In genomic region chr17:72136692-72137550, GRCh38 we compare ENCODE assay signal across 13 cellular contexts. TPM values are rescaled to one million over a fixed set of nuclear protein-coding genes. Genes with fewer than 3 reads are reported as not detected.
A peak's percentile ranks its signal among the peaks of the same experiment; 100 is the strongest.
DNase-seq lines count a peak whose midpoint lies in the region; ATAC-seq, FAIRE-seq and TF ChIP-seq lines count a peak whose summit lies in the region.
"Had no signal": no experiment of that assay in that cellular context is flagged by ENCODE, and none has a peak within 500 bp of the region (broad histone marks: within the 10 kb centered on the region; RNA-seq: fewer than 3 reads in every experiment).

No MANE protein-coding gene starts in this region.

- H3K4me3 Mint-ChIP-seq in activated CD8-positive, alpha-beta T cell treated with anti-CD3 and anti-CD28 coated beads, Interleukin-2, amount 10 ng/mL, durations not matched to agents 7 days and 5 days: no peak overlapping the region
- H3K4me3 Mint-ChIP-seq: stimulated activated naive CD8-positive, alpha-beta T cell treated with anti-CD3 and anti-CD28 coated beads, Interleukin-15, amount 100 ng/mL, for 72 hours had no signal

- H3K4me1 ChIP-seq in HepG2 (ENCODE audit: insufficient read depth, low read length) (no peaks in the 10 kb centered on the region), smooth muscle cell (ENCODE audit: low read depth) (no peaks in the 10 kb centered on the region)
- H3K4me1 ChIP-seq: psoas muscle had no signal

- H3K27ac ChIP-seq in HepG2 (ENCODE audit: extremely low read length, insufficient read depth, low read length): no peak overlapping the region
- no peak overlapping the region for H3K27ac ChIP-seq in smooth muscle cell (ENCODE audit: low read depth)
- H3K27ac ChIP-seq: psoas muscle had no signal

- CTCF ChIA-PET in HepG2 (lab: Yijun Ruan, JAX; ENCODE audit: low intra/inter-chr PET ratio, low total read pairs): no interaction called here
- CTCF ChIA-PET in activated CD8-positive, alpha-beta T cell treated with anti-CD3 and anti-CD28 coated beads, Interleukin-2, amount 10 ng/mL, durations not matched to agents 7 days and 5 days (lab: Charles Lee): no interaction called here

- H3K9me3 Mint-ChIP-seq in activated CD8-positive, alpha-beta T cell treated with anti-CD3 and anti-CD28 coated beads, Interleukin-2, amount 10 ng/mL, durations not matched to agents 7 days and 5 days (ENCODE audit: insufficient read depth): no peaks in the 10 kb centered on the region

- H3K9me3 ChIP-seq in HepG2 (ENCODE audit: low read length): no peaks in the 10 kb centered on the region
- no peaks in the 10 kb centered on the region for H3K9me3 ChIP-seq in smooth muscle cell (replicated peaks; ENCODE audit: low read depth)
- H3K9me3 ChIP-seq: psoas muscle had no signal

- H3K79me2 ChIP-seq in HepG2 (ENCODE audit: insufficient read depth, low read length) (no peaks in the 10 kb centered on the region), smooth muscle cell (ENCODE audit: low read depth) (no peaks in the 10 kb centered on the region)

- no peak for TF ChIP-seq EP300 in HepG2 (IDR thresholded peaks at IDR 0.05; ENCODE audit: low read depth in 2 of 2, low read length in 2 of 2)
- TF ChIP-seq EP300 in HepG2 (CRISPR knock-in tag; IDR thresholded peaks at IDR 0.05; ENCODE audit: borderline replicate concordance): no peak

- TF ChIP-seq CTCF in bronchial epithelial cell (IDR thresholded peaks at IDR 0.05; ENCODE audit: insufficient read depth, low read length, severe bottlenecking) (no peak), HepG2 (CRISPR knock-in tag; IDR thresholded peaks at IDR 0.05) (no peak), smooth muscle cell (IDR thresholded peaks at IDR 0.05; ENCODE audit: borderline replicate concordance, insufficient read depth, poor library complexity, severe bottlenecking) (no peak)

- no TSS peak for BruUV-seq in HepG2 (replicated peaks; lab: Mats Ljungman, UMichigan)

- H3K9ac ChIP-seq in HepG2 (ENCODE audit: insufficient read depth, low read depth, low read length): no peak overlapping the region
- no peak overlapping the region for H3K9ac ChIP-seq in smooth muscle cell (ENCODE audit: low read depth)

- no peaks in the 10 kb centered on the region for H3K36me3 ChIP-seq in bronchial epithelial cell (ENCODE audit: control insufficient read depth, insufficient read depth, low read length)
- H3K36me3 ChIP-seq in HepG2 (replicated peaks in 1 of 2; ENCODE audit: control insufficient read depth in 1 of 2, insufficient read depth in 2 of 2, low read length in 2 of 2): no peaks in the 10 kb centered on the region
- no peaks in the 10 kb centered on the region for H3K36me3 ChIP-seq in smooth muscle cell (ENCODE audit: low read depth)

- H3F3A ChIP-seq in smooth muscle cell (ENCODE audit: low read depth): no peaks in the 10 kb centered on the region

- FAIRE-seq in bronchial epithelial cell (lab: Jason Lieb, UNC) (no peak), HepG2 (lab: Jason Lieb, UNC) (no peak)

- no peaks in the 10 kb centered on the region for H3K36me3 Mint-ChIP-seq in activated CD8-positive, alpha-beta T cell treated with anti-CD3 and anti-CD28 coated beads, Interleukin-2, amount 10 ng/mL, durations not matched to agents 7 days and 5 days (ENCODE audit: low read depth)

- DNase-seq in DMS 273 treated with DMSO at 0.1 percent for 48 hours (lab: John Stamatoyannopoulos, UW): peak; percentile 89
- peak; percentile 61 for DNase-seq in NCI-H446 treated with DMSO at 0.1 percent for 48 hours (lab: John Stamatoyannopoulos, UW)
- DNase-seq in bronchial epithelial cell (ENCODE audit: low read depth): peak; percentile 98
- no peak for DNase-seq in HepG2 (ENCODE audit: low spot score)
- DNase-seq in NCI-H2196 treated with DMSO at 0.1 percent for 48 hours (lab: John Stamatoyannopoulos, UW; ENCODE audit: unreplicated experiment): no peak
- no peak for DNase-seq in smooth muscle cell (lab: John Stamatoyannopoulos, UW; ENCODE audit: unreplicated experiment)
- DNase-seq in activated CD8-positive, alpha-beta T cell treated with anti-CD3 and anti-CD28 coated beads, Interleukin-2, amount 10 ng/mL, durations not matched to agents 7 days and 5 days: no peak
- DNase-seq: activated gamma-delta T cell; GDM1; psoas muscle; stimulated activated naive CD8-positive, alpha-beta T cell treated with anti-CD3 and anti-CD28 coated beads, Interleukin-15, amount 100 ng/mL, for 72 hours; T-helper 9 cell had no signal

- WGBS in HepG2 (ENCODE audit: low lambda C conversion rate): 64% methylated on average over 14 of the region's 14 CpGs
- 95% methylated on average over 14 of the region's 14 CpGs for WGBS in smooth muscle cell (ENCODE audit: low lambda C conversion rate)

- ATAC-seq in HepG2: no peak
- ATAC-seq in GM21619 (IDR thresholded peaks at IDR 0.05; ENCODE audit: unreplicated experiment): no peak
- ATAC-seq in activated CD8-positive, alpha-beta T cell treated with anti-CD3 and anti-CD28 coated beads, Interleukin-2, amount 10 ng/mL, durations not matched to agents 7 days and 5 days: no peak
- ATAC-seq: stimulated activated naive CD8-positive, alpha-beta T cell treated with anti-CD3 and anti-CD28 coated beads, Interleukin-15, amount 100 ng/mL, for 72 hours had no signal

- intact Hi-C loops in HepG2 (cut with micrococcal nuclease; ENCODE audit: unreplicated experiment): no loop called here

- in situ Hi-C loops in HepG2 (cut with HindIII; ENCODE audit: extremely low pct_ligation_motif_present, low pct_unique_long_range_greater_than_20kb): no loop called here

- H4K20me1 ChIP-seq in HepG2 (ENCODE audit: insufficient read depth, low read length) (no peaks in the 10 kb centered on the region), smooth muscle cell (ENCODE audit: low read depth) (no peaks in the 10 kb centered on the region)

- H3K27ac Mint-ChIP-seq in activated CD8-positive, alpha-beta T cell treated with anti-CD3 and anti-CD28 coated beads, Interleukin-2, amount 10 ng/mL, durations not matched to agents 7 days and 5 days: no peak overlapping the region
- H3K27ac Mint-ChIP-seq: stimulated activated naive CD8-positive, alpha-beta T cell treated with anti-CD3 and anti-CD28 coated beads, Interleukin-15, amount 100 ng/mL, for 72 hours had no signal

- no peak for TF ChIP-seq POLR2A in HepG2 (IDR thresholded peaks at IDR 0.05; ENCODE audit: insufficient read depth in 1 of 2, low read depth in 2 of 2, low read length in 2 of 2)

- POLR2A ChIA-PET in HepG2 (lab: Yijun Ruan, JAX): interaction anchor here (1.1 kb wide), 1 partner anchor 10 kb away, joined by 3 read pairs; no protein-coding TSS in a partner anchor
- POLR2A ChIA-PET in activated CD8-positive, alpha-beta T cell treated with anti-CD3 and anti-CD28 coated beads, Interleukin-2, amount 10 ng/mL, durations not matched to agents 7 days and 5 days (lab: Charles Lee): no interaction called here

- no peak overlapping the region for H2AFZ ChIP-seq in HepG2 (ENCODE audit: low read length)
- H2AFZ ChIP-seq in smooth muscle cell (ENCODE audit: low read depth): no peak overlapping the region

- H3K4me3 ChIP-seq in bronchial epithelial cell (ENCODE audit: low read depth, low read length) (no peak overlapping the region), HepG2 (replicated peaks in 1 of 3; ENCODE audit: insufficient read depth in 1 of 3, low read depth in 2 of 3, low read length in 3 of 3) (no peak overlapping the region), smooth muscle cell (no peak overlapping the region)
- H3K4me3 ChIP-seq: psoas muscle had no signal

- H3K27me3 ChIP-seq in bronchial epithelial cell (ENCODE audit: control insufficient read depth, insufficient read depth, low read length) (no peaks in the 10 kb centered on the region), HepG2 (ENCODE audit: control insufficient read depth in 1 of 2, insufficient read depth in 2 of 2, low read length in 2 of 2) (peaks cover 2 to 26% of the 10 kb centered on the region in 2 experiments; a peak in 2 of 5 replicates), smooth muscle cell (ENCODE audit: low read depth) (no peaks in the 10 kb centered on the region)

- no peak for TF ChIP-seq RAD21 in HepG2 (CRISPR knock-in tag; IDR thresholded peaks at IDR 0.05)

- H3K4me1 Mint-ChIP-seq in activated CD8-positive, alpha-beta T cell treated with anti-CD3 and anti-CD28 coated beads, Interleukin-2, amount 10 ng/mL, durations not matched to agents 7 days and 5 days (ENCODE audit: low read depth): no peaks in the 10 kb centered on the region
- H3K4me1 Mint-ChIP-seq: stimulated activated naive CD8-positive, alpha-beta T cell treated with anti-CD3 and anti-CD28 coated beads, Interleukin-15, amount 100 ng/mL, for 72 hours had no signal

- no peaks in the 10 kb centered on the region for H3K27me3 Mint-ChIP-seq in activated CD8-positive, alpha-beta T cell treated with anti-CD3 and anti-CD28 coated beads, Interleukin-2, amount 10 ng/mL, durations not matched to agents 7 days and 5 days (ENCODE audit: low read depth)

- H3K4me2 ChIP-seq in HepG2 (ENCODE audit: low read depth, low read length) (no peak overlapping the region), smooth muscle cell (no peak overlapping the region)

RNA-seq across cellular contexts. Expression of gene SOX9, which starts 16.1 kb away (rescaled TPM):
- 1.1 and 1.2 TPM in 2 replicates for total RNA-seq in bronchial epithelial cell
- 27.6 and 40.1 TPM in 2 replicates for total RNA-seq in HepG2 (2016; rRNA removed; fragmentation: Illumina TruSeq; extraction: Trizol)
- 6.2 and 7.6 TPM in 2 replicates for total RNA-seq in HepG2 (2016; cell fraction: cytosol; rRNA removed; fragmentation: Illumina TruSeq; extraction: Trizol; ENCODE audit: low read depth)
- 27.6 and 38.4 TPM in 2 replicates for total RNA-seq in HepG2 (2016; cell fraction: insoluble cytoplasmic fraction; rRNA removed; fragmentation: Illumina TruSeq; extraction: Trizol)
- total RNA-seq in HepG2 (2016; cell fraction: membrane; rRNA removed; fragmentation: Illumina TruSeq; extraction: Trizol): 33.8 and 35.1 TPM in 2 replicates
- total RNA-seq in HepG2 (2016; cell fraction: nucleus; rRNA removed; fragmentation: Illumina TruSeq; extraction: Trizol): 41.9 and 42.0 TPM in 2 replicates
- polyA plus RNA-seq in HepG2 (2011; rRNA removed): 16.1 and 18.5 TPM in 2 replicates
- polyA plus RNA-seq in HepG2 (2011; cell fraction: cytosol; rRNA removed): 16.5 and 16.7 TPM in 2 replicates
- polyA plus RNA-seq in HepG2 (2011; cell fraction: nucleus; rRNA removed): 27.0 and 29.5 TPM in 2 replicates
- 52.8 and 54.6 TPM in 2 replicates for polyA plus RNA-seq in HepG2 (2012)
- 4.1 and 5.3 TPM in 2 replicates for polyA plus RNA-seq in HepG2 (2016; cell fraction: cytosol; fragmentation: Illumina TruSeq; extraction: Trizol; ENCODE audit: low read depth)
- polyA plus RNA-seq in HepG2 (2016; cell fraction: insoluble cytoplasmic fraction; fragmentation: Illumina TruSeq; extraction: Trizol; ENCODE audit: low read depth): 85.8 and 117 TPM in 2 replicates
- polyA plus RNA-seq in HepG2 (2016; cell fraction: membrane; fragmentation: Illumina TruSeq; extraction: Trizol; ENCODE audit: low read depth): 19.3 and 23.2 TPM in 2 replicates
- polyA plus RNA-seq in HepG2 (2016; cell fraction: nucleus; fragmentation: Illumina TruSeq; extraction: Trizol; ENCODE audit: insufficient read depth, low read depth): 116 and 117 TPM in 2 replicates
- 44.5 TPM in 1 of 2 replicates, not detected in the other for polyA minus RNA-seq in HepG2 (2011; rRNA and poly(A)+ RNA removed; ENCODE audit: low replicate concordance)
- 90.2 and 106 TPM in 2 replicates for polyA minus RNA-seq in HepG2 (2011; cell fraction: cytosol; rRNA and poly(A)+ RNA removed)
- polyA minus RNA-seq in HepG2 (2011; cell fraction: nucleus; rRNA and poly(A)+ RNA removed): 25.2 and 26.5 TPM in 2 replicates
- 16.6 and 26.6 TPM in 2 replicates for total RNA-seq in smooth muscle cell
- 19.8 and 46.4 TPM in 2 replicates for polyA plus RNA-seq in smooth muscle cell
- total RNA-seq in activated CD8-positive, alpha-beta T cell treated with anti-CD3 and anti-CD28 coated beads, Interleukin-2, amount 10 ng/mL, durations not matched to agents 7 days and 5 days: not detected

Comparison
In these comparisons a context has a peak if more than half of its experiments do, and no peak if none do; other contexts are left out.
1. DNase-seq: peak in DMS 273 treated with DMSO at 0.1 percent for 48 hours (single experiment), NCI-H446 treated with DMSO at 0.1 percent for 48 hours (single experiment) and bronchial epithelial cell (single experiment); none in HepG2 (single experiment), NCI-H2196 treated with DMSO at 0.1 percent for 48 hours (single experiment), smooth muscle cell (single experiment) and activated CD8-positive, alpha-beta T cell treated with anti-CD3 and anti-CD28 coated beads, Interleukin-2, amount 10 ng/mL, durations not matched to agents 7 days and 5 days (single experiment).